ENCODE assay signal across 1 cellular context in the genomic region with DNA sequence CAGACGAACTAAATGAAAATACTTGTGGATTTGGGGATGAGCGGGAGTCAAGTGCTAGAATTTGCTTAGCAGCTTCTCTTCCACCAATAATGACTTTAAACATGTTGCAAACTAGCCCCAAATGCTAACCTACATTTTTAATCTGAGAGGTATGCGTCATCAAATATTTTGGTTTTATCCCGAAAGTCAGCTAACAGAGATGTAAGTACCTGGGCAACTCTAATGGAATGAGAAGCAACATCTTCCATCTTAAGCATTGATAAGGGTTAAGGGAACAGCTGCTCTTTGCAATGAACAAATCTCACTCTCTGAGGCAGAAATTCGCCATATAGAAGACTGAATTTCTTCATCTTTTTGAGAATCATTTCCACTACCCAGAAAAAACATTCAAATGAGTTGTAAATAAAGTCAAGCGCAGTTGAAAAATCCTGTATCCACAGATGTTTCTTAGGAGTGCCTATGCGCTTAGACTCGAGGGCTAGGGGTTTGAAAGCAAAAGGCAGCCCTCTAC.
TF ChIP-seq lines count a peak whose summit lies in the region.

No MANE protein-coding gene starts in this region.

TF ChIP-seq in H1, 55 proteins besides CTCF, POLR2A, EP300 and RAD21:
- no peak for TF ChIP-seq JUN (IDR thresholded peaks at IDR 0.05; ENCODE audit: low read depth, low read length)
- TF ChIP-seq, protein P1, sequence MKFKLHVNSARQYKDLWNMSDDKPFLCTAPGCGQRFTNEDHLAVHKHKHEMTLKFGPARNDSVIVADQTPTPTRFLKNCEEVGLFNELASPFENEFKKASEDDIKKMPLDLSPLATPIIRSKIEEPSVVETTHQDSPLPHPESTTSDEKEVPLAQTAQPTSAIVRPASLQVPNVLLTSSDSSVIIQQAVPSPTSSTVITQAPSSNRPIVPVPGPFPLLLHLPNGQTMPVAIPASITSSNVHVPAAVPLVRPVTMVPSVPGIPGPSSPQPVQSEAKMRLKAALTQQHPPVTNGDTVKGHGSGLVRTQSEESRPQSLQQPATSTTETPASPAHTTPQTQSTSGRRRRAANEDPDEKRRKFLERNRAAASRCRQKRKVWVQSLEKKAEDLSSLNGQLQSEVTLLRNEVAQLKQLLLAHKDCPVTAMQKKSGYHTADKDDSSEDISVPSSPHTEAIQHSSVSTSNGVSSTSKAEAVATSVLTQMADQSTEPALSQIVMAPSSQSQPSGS (IDR thresholded peaks at IDR 0.05; ENCODE audit: low read length) = no peak
- no peak for TF ChIP-seq TEAD4 (IDR thresholded peaks at IDR 0.05; ENCODE audit: low read depth, low read length)
- TF ChIP-seq NRF1 (IDR thresholded peaks at IDR 0.05; ENCODE audit: low read depth, low read length) = no peak
- TF ChIP-seq KDM5A (IDR thresholded peaks at IDR 0.05; ENCODE audit: low read length) = no peak
- TF ChIP-seq, protein P2, sequence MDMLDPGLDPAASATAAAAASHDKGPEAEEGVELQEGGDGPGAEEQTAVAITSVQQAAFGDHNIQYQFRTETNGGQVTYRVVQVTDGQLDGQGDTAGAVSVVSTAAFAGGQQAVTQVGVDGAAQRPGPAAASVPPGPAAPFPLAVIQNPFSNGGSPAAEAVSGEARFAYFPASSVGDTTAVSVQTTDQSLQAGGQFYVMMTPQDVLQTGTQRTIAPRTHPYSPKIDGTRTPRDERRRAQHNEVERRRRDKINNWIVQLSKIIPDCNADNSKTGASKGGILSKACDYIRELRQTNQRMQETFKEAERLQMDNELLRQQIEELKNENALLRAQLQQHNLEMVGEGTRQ (IDR thresholded peaks at IDR 0.05; ENCODE audit: low read length) = no peak
- no peak for TF ChIP-seq TAF1 (IDR thresholded peaks at IDR 0.05; ENCODE audit: low read depth, low read length)
- no peak for TF ChIP-seq SP4 (IDR thresholded peaks at IDR 0.05; ENCODE audit: low read length)
- TF ChIP-seq SIX5 (IDR thresholded peaks at IDR 0.05; ENCODE audit: low read depth, low read length) = no peak
- TF ChIP-seq KDM4A (IDR thresholded peaks at IDR 0.05; ENCODE audit: low read depth, low read length, severe bottlenecking) = no peak
- TF ChIP-seq, protein P3, sequence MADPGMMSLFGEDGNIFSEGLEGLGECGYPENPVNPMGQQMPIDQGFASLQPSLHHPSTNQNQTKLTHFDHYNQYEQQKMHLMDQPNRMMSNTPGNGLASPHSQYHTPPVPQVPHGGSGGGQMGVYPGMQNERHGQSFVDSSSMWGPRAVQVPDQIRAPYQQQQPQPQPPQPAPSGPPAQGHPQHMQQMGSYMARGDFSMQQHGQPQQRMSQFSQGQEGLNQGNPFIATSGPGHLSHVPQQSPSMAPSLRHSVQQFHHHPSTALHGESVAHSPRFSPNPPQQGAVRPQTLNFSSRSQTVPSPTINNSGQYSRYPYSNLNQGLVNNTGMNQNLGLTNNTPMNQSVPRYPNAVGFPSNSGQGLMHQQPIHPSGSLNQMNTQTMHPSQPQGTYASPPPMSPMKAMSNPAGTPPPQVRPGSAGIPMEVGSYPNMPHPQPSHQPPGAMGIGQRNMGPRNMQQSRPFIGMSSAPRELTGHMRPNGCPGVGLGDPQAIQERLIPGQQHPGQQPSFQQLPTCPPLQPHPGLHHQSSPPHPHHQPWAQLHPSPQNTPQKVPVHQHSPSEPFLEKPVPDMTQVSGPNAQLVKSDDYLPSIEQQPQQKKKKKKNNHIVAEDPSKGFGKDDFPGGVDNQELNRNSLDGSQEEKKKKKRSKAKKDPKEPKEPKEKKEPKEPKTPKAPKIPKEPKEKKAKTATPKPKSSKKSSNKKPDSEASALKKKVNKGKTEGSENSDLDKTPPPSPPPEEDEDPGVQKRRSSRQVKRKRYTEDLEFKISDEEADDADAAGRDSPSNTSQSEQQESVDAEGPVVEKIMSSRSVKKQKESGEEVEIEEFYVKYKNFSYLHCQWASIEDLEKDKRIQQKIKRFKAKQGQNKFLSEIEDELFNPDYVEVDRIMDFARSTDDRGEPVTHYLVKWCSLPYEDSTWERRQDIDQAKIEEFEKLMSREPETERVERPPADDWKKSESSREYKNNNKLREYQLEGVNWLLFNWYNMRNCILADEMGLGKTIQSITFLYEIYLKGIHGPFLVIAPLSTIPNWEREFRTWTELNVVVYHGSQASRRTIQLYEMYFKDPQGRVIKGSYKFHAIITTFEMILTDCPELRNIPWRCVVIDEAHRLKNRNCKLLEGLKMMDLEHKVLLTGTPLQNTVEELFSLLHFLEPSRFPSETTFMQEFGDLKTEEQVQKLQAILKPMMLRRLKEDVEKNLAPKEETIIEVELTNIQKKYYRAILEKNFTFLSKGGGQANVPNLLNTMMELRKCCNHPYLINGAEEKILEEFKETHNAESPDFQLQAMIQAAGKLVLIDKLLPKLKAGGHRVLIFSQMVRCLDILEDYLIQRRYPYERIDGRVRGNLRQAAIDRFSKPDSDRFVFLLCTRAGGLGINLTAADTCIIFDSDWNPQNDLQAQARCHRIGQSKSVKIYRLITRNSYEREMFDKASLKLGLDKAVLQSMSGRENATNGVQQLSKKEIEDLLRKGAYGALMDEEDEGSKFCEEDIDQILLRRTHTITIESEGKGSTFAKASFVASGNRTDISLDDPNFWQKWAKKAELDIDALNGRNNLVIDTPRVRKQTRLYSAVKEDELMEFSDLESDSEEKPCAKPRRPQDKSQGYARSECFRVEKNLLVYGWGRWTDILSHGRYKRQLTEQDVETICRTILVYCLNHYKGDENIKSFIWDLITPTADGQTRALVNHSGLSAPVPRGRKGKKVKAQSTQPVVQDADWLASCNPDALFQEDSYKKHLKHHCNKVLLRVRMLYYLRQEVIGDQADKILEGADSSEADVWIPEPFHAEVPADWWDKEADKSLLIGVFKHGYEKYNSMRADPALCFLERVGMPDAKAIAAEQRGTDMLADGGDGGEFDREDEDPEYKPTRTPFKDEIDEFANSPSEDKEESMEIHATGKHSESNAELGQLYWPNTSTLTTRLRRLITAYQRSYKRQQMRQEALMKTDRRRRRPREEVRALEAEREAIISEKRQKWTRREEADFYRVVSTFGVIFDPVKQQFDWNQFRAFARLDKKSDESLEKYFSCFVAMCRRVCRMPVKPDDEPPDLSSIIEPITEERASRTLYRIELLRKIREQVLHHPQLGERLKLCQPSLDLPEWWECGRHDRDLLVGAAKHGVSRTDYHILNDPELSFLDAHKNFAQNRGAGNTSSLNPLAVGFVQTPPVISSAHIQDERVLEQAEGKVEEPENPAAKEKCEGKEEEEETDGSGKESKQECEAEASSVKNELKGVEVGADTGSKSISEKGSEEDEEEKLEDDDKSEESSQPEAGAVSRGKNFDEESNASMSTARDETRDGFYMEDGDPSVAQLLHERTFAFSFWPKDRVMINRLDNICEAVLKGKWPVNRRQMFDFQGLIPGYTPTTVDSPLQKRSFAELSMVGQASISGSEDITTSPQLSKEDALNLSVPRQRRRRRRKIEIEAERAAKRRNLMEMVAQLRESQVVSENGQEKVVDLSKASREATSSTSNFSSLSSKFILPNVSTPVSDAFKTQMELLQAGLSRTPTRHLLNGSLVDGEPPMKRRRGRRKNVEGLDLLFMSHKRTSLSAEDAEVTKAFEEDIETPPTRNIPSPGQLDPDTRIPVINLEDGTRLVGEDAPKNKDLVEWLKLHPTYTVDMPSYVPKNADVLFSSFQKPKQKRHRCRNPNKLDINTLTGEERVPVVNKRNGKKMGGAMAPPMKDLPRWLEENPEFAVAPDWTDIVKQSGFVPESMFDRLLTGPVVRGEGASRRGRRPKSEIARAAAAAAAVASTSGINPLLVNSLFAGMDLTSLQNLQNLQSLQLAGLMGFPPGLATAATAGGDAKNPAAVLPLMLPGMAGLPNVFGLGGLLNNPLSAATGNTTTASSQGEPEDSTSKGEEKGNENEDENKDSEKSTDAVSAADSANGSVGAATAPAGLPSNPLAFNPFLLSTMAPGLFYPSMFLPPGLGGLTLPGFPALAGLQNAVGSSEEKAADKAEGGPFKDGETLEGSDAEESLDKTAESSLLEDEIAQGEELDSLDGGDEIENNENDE (IDR thresholded peaks at IDR 0.05; ENCODE audit: insufficient replicate concordance, low read length) = no peak
- no peak for TF ChIP-seq SP2 (IDR thresholded peaks at IDR 0.05; ENCODE audit: low read length)
TF ChIP-seq in H1: peak in this region for 0.
